19 cellular contexts compared by ENCODE assay signal in genomic region chr5:57186194-57186593, GRCh38. TPM values are rescaled to one million over a fixed set of nuclear protein-coding genes. Genes with fewer than 3 reads are reported as not detected.
DNase-seq lines count a peak whose midpoint lies in the region; ATAC-seq, FAIRE-seq and TF ChIP-seq lines count a peak whose summit lies in the region.
"Had no signal": no experiment of that assay in that cellular context is flagged by ENCODE, and none has a peak within 500 bp of the region (broad histone marks: within the 10 kb centered on the region; RNA-seq: fewer than 3 reads in every experiment).

No MANE protein-coding gene starts in this region.

- FAIRE-seq in A549 (lab: Jason Lieb, UNC) = no peak

- peak overlapping the region; percentile 19; the same call in 1 of the 3 replicates for H3K4me2 ChIP-seq in A549
- H3K4me2 ChIP-seq in DOHH2 (ENCODE audit: low read length) = peak overlapping the region; percentile 40

- H3K27ac Mint-ChIP-seq in T-cell = peak overlapping the region; percentile 19 to 39
- H3K27ac Mint-ChIP-seq: activated CD4-positive, alpha-beta memory T cell treated with anti-CD3 and anti-CD28 coated beads for 36 hours had no signal

- H3K27me3 Mint-ChIP-seq in T-cell = no peaks in the 10 kb centered on the region
- H3K27me3 Mint-ChIP-seq: activated CD4-positive, alpha-beta memory T cell treated with anti-CD3 and anti-CD28 coated beads for 36 hours had no signal

- WGBS in A549 (ENCODE audit: missing lambda C conversion rate) = 88% methylated on average over 4 of the region's 4 CpGs

- no peak overlapping the region for H3K4me3 ChIP-seq in A549
- peak overlapping the region; percentile 30 for H3K4me3 ChIP-seq in DOHH2 (ENCODE audit: low read length)
- H3K4me3 ChIP-seq: SJSA1, tibial nerve had no signal

- peaks cover 71% of the 10 kb centered on the region for H3K36me3 ChIP-seq in DOHH2 (ENCODE audit: control insufficient read depth, low read length)

- DNase-seq in A549 (ENCODE audit: low read depth in 1 of 2, low spot score in 1 of 2) (no peak), T-cell (no peak), left lobe of liver (ENCODE audit: low spot score) (no peak), anterior cingulate cortex (lab: John Stamatoyannopoulos, UW) (no peak), NCI-H524 treated with DMSO at 0.1 percent for 48 hours (lab: John Stamatoyannopoulos, UW) (no peak), NCI-H1930 (lab: John Stamatoyannopoulos, UW) (no peak), activated gamma-delta T cell (lab: John Stamatoyannopoulos, UW) (no peak)
- DNase-seq: activated CD4-positive, alpha-beta memory T cell treated with anti-CD3 and anti-CD28 coated beads for 36 hours; activated effector memory CD4-positive, alpha-beta T cell treated with anti-CD3 and anti-CD28 coated beads, Interleukin-2, amount 50 U/mL, for 16 hours; DMS 273 treated with DMSO at 0.1 percent for 48 hours; effector CD4-positive, alpha-beta T cell; left ventricle myocardium superior; MM.1S; NK-92 treated with Interleukin-12 subunit alpha and Interleukin-12 subunit beta, amount 100 ng/mL, for 24 hours; right cardiac atrium; stimulated activated CD4-positive, alpha-beta T cell treated with anti-CD3 and anti-CD28 coated beads, Interleukin-2, amount 100 ng/mL, for 24 hours had no signal

- TF ChIP-seq EP300 in A549 (IDR thresholded peaks at IDR 0.05) = no peak

- ATAC-seq in A549 (no peak), T-cell (replicated peaks in 1 of 4) (no peak), left lobe of liver (peak; percentile 39)
- ATAC-seq: left ventricle myocardium superior, right cardiac atrium had no signal

- H3K79me2 ChIP-seq in DOHH2 (ENCODE audit: control insufficient read depth, low read length) = peaks cover 100% of the 10 kb centered on the region

- peaks cover 12% of the 10 kb centered on the region; the same call in 1 of the 3 replicates for H3K4me1 ChIP-seq in A549
- H3K4me1 ChIP-seq in DOHH2 (ENCODE audit: control insufficient read depth, low read length) = peaks cover 63% of the 10 kb centered on the region

- TF ChIP-seq CTCF in A549 (IDR thresholded peaks at IDR 0.05) = no peak
- TF ChIP-seq CTCF in DOHH2 (IDR thresholded peaks at IDR 0.05; ENCODE audit: low read depth, low read length, poor library complexity, severe bottlenecking) = no peak

- H4K20me1 ChIP-seq in DOHH2 (ENCODE audit: control insufficient read depth, insufficient read depth, low read depth, low read length) = peaks cover 64% of the 10 kb centered on the region

- H3K4me1 Mint-ChIP-seq in T-cell = peaks cover 85 to 89% (median 88%) of the 10 kb centered on the region in 3 donors

- H3K27ac ChIP-seq in A549 (no peak overlapping the region), DOHH2 (ENCODE audit: low read depth, low read length) (no peak overlapping the region)
- H3K27ac ChIP-seq: SJSA1, tibial nerve had no signal

- CTCF ChIA-PET in A549 (lab: Yijun Ruan, JAX) = no interaction called here
- CTCF ChIA-PET in T-cell (lab: Charles Lee) = no interaction called here

- H3K9me3 ChIP-seq in A549 (0 out of 3 replicates have a peak, but pooled peaks cover 2% of the 10 kb centered on the region), DOHH2 (ENCODE audit: control insufficient read depth, insufficient read depth, low read length) (no peaks in the 10 kb centered on the region)
- H3K9me3 ChIP-seq: SJSA1, tibial nerve had no signal

- H3F3A ChIP-seq in DOHH2 (ENCODE audit: control insufficient read depth, insufficient read depth) = 0 out of 2 replicates have a peak, but pooled peaks cover 7% of the 10 kb centered on the region

- TF ChIP-seq RAD21 in A549 (conservative IDR thresholded peaks at IDR 0.05 in 1 of 2, IDR thresholded peaks at IDR 0.05 in 1 of 2) = no peak

- no peaks in the 10 kb centered on the region for H3K9me3 Mint-ChIP-seq in T-cell

- peak overlapping the region in 2 of 3 donors; percentile 43 to 46 for H3K4me3 Mint-ChIP-seq in T-cell
- H3K4me3 Mint-ChIP-seq: activated CD4-positive, alpha-beta memory T cell treated with anti-CD3 and anti-CD28 coated beads for 36 hours had no signal

- TF ChIP-seq POLR2A in A549 (IDR thresholded peaks at IDR 0.05; ENCODE audit: low read length) = no peak

- POLR2A ChIA-PET in A549 (lab: Yijun Ruan, JAX) = no interaction called here
- POLR2A ChIA-PET in T-cell (lab: Charles Lee) = interaction anchor here in 1 of 2 donors (0.6 kb wide), 1 partner anchor 278 kb away, joined by 8 read pairs; no protein-coding TSS in a partner anchor

- H3K9me2 ChIP-seq in DOHH2 (replicated peaks; ENCODE audit: control insufficient read depth, low read length) = no peaks in the 10 kb centered on the region

- no peaks in the 10 kb centered on the region for H3K27me3 ChIP-seq in DOHH2 (ENCODE audit: control insufficient read depth, low read length)
- H3K27me3 ChIP-seq: SJSA1, tibial nerve had no signal

- H3K36me3 Mint-ChIP-seq in T-cell = peaks cover 23% of the 10 kb centered on the region

TF ChIP-seq in A549, 52 proteins besides CTCF, POLR2A, EP300 and RAD21:
- TF ChIP-seq CBX8 (IDR thresholded peaks at IDR 0.05) (no peak), KDM5A (IDR thresholded peaks at IDR 0.05) (no peak), NR3C1 (IDR thresholded peaks at IDR 0.05) (no peak), SMC3 (IDR thresholded peaks at IDR 0.05) (no peak), ZFP36 (IDR thresholded peaks at IDR 0.05; ENCODE audit: borderline replicate concordance, partially characterized antibody) (no peak), POLR2AphosphoS2 (conservative IDR thresholded peaks at IDR 0.05; ENCODE audit: low read length) (no peak), CHD2 (IDR thresholded peaks at IDR 0.05; ENCODE audit: low read length, partially characterized antibody) (no peak), CBX2 (IDR thresholded peaks at IDR 0.05; ENCODE audit: borderline replicate concordance, low read depth) (no peak), RNF2 (IDR thresholded peaks at IDR 0.05; ENCODE audit: borderline replicate concordance, low read depth) (no peak), TFCP2L1 (CRISPR knock-in tag; IDR thresholded peaks at IDR 0.05) (no peak), HDAC2 (IDR thresholded peaks at IDR 0.05) (no peak), NFE2L2 (conservative IDR thresholded peaks at IDR 0.05; ENCODE audit: low read length) (no peak), REST (IDR thresholded peaks at IDR 0.05) (no peak), HEYL (CRISPR knock-in tag; IDR thresholded peaks at IDR 0.05) (no peak)

RNA-seq across cellular contexts. Expression of gene GPBP1, which starts 12.3 kb away (rescaled TPM):
- 58.3 and 86.0 TPM in 2 replicates for polyA plus RNA-seq in A549 (2011; rRNA removed)
- polyA plus RNA-seq in A549 (2012; cell fraction: cytosol; rRNA removed) = 10.4 and 11.9 TPM in 2 replicates
- 5.9 and 10.2 TPM in 2 replicates for polyA plus RNA-seq in A549 (2012; cell fraction: nucleus; rRNA removed)
- 31.0 to 33.7 TPM (median 32.8 TPM) in 3 replicates for polyA plus RNA-seq in A549 (2017; fragmentation: RNase III; extraction: RNeasy Plus Mini Kit Qiagen cat#74134 plus additional on column Dnase treatment)
- 14.7 and 14.8 TPM in 2 replicates for polyA minus RNA-seq in A549 (2011; rRNA and poly(A)+ RNA removed)
- total RNA-seq in T-cell = 100 to 1,000 TPM in 4 of 5 donors, 10 to 100 TPM in 1; 97.1 to 125 (median 101) TPM
- 20.5 TPM for total RNA-seq in left lobe of liver
